18 cellular contexts compared by ENCODE assay signal in the genomic region with DNA sequence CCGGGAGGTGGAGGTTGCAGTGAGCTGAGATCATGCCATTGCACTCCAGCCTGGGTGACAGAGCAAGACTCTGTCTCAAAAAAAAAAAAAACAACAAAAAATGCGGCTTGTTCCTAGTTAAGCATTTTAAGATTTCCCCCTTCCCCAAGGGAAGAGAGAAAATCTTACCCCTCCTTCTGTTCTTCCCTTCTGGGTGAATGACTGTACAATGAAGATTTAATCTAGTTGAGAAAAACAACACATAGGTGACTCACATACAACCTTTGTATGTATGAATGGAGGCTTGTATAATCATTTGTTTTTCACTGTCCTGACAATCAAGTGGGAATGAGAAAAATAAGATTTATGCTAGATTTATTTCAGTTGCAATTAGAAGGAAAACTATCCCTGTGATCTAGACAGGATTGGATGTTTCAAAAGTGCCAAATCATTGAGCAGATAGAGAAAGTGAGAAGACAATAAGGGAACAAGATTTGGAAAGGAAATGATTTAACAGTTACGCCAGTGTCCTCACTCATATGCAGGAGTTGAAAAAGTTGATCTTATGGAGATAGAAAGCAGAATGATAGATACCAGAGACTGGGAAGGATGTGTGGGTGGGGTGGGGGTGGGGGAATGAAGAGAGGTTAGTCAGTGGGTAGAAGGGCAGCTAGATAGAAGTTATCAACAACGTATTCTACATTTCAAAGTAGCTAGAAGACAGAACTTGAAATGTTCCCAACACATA. TPM values are rescaled to one million over a fixed set of nuclear protein-coding genes. Genes with fewer than 3 reads are reported as not detected.
"Had no signal": no experiment of that assay in that cellular context is flagged by ENCODE, and none has a peak within 500 bp of the region (broad histone marks: within the 10 kb centered on the region; RNA-seq: fewer than 3 reads in every experiment).

No MANE protein-coding gene starts in this region.

- H3K27me3 ChIP-seq: body of pancreas, gastroesophageal sphincter, testis, uterus had no signal

- H3K4me1 ChIP-seq: body of pancreas, gastroesophageal sphincter, testis, uterus had no signal

- H3K36me3 ChIP-seq: gastroesophageal sphincter, uterus had no signal

- DNase-seq: activated CD4-positive, alpha-beta T cell treated with anti-CD3 and anti-CD28 coated beads, Interleukin-2, amount 10 ng/mL, durations not matched to agents 7 days and 5 days; activated CD8-positive, alpha-beta memory T cell treated with anti-CD3 and anti-CD28 coated beads for 24 hours; activated naive CD4-positive, alpha-beta T cell treated with anti-CD3 and anti-CD28 coated beads, Interleukin-2, amount 50 U/mL, for 16 hours; amniotic stem cell; body of pancreas; cortex of kidney; effector CD8-positive, alpha-beta T cell; left ventricle myocardium superior; stimulated activated CD4-positive, alpha-beta T cell treated with anti-CD3 and anti-CD28 coated beads, Interleukin-15, amount 100 ng/mL, for 24 hours; stimulated activated CD4-positive, alpha-beta T cell treated with anti-CD3 and anti-CD28 coated beads, Interleukin-4, amount 100 ng/mL, for 4 hours; stimulated activated naive CD8-positive, alpha-beta T cell treated with anti-CD3 and anti-CD28 coated beads, Interleukin-15, amount 100 ng/mL, for 72 hours; T1000; testis; uterus had no signal

- H3K9me3 ChIP-seq: body of pancreas, gastroesophageal sphincter, testis, uterus had no signal

- H3K27ac ChIP-seq: body of pancreas, gastroesophageal sphincter, testis, uterus had no signal

- H3K4me3 ChIP-seq: body of pancreas, gastroesophageal sphincter, testis, uterus had no signal

- ATAC-seq: body of pancreas; gastroesophageal sphincter; left ventricle myocardium superior; stimulated activated naive CD8-positive, alpha-beta T cell treated with anti-CD3 and anti-CD28 coated beads, Interleukin-15, amount 100 ng/mL, for 72 hours; WTC11 had no signal

- FAIRE-seq: keratinocyte had no signal

RNA-seq across cellular contexts. Expression of a gene that starts 16.7 kb away (rescaled TPM):
- total RNA-seq: activated CD4-positive, alpha-beta T cell treated with anti-CD3 and anti-CD28 coated beads, Interleukin-2, amount 10 ng/mL, durations not matched to agents 7 days and 5 days; gastroesophageal sphincter; osteoblast had no signal
